In genomic region chr12:26833692-26834168, GRCh38 we compare ENCODE assay signal across 8 cellular contexts. TPM values are rescaled to one million over a fixed set of nuclear protein-coding genes. Genes with fewer than 3 reads are reported as not detected.
DNase-seq lines count a peak whose midpoint lies in the region; ATAC-seq and TF ChIP-seq lines count a peak whose summit lies in the region.

No MANE protein-coding gene starts in this region.

- H3K9me3 Mint-ChIP-seq in activated naive CD8-positive, alpha-beta T cell (ENCODE audit: low read depth), result no peaks in the 10 kb centered on the region

- peak; percentile 30 for ATAC-seq in GM19351 (IDR thresholded peaks at IDR 0.05; ENCODE audit: unreplicated experiment)
- no peak for ATAC-seq in right cardiac atrium
- no peak for ATAC-seq in GM21381 (IDR thresholded peaks at IDR 0.05; ENCODE audit: unreplicated experiment)

- H3K27ac Mint-ChIP-seq in activated naive CD8-positive, alpha-beta T cell, result peak overlapping the region; percentile 85

- no peaks in the 10 kb centered on the region for H3K36me3 ChIP-seq in BJ (ENCODE audit: control insufficient read depth, insufficient read depth, low read length)

- 6% methylated on average over 23 of the region's 23 CpGs for WGBS in right cardiac atrium

- no peaks in the 10 kb centered on the region for H3K36me3 Mint-ChIP-seq in activated naive CD8-positive, alpha-beta T cell

- H3K4me1 ChIP-seq in right cardiac atrium (ENCODE audit: control insufficient read depth, insufficient read depth, low read length), result peaks cover 2% of the 10 kb centered on the region

- no peaks in the 10 kb centered on the region for H3K9me3 ChIP-seq in right cardiac atrium (ENCODE audit: control insufficient read depth, low read length)

- peak overlapping the region; percentile 89 for H3K4me3 Mint-ChIP-seq in activated naive CD8-positive, alpha-beta T cell

- H3K27me3 ChIP-seq in BJ (ENCODE audit: control insufficient read depth, insufficient read depth, low read length) (no peaks in the 10 kb centered on the region), right cardiac atrium (ENCODE audit: control insufficient read depth, insufficient read depth) (no peaks in the 10 kb centered on the region)

- POLR2A ChIA-PET in BJ (lab: Charles Lee), result interaction anchor here (0.6 to 0.7 kb wide), 2 partner anchors 7 to 12 kb away, joined by 3 to 4 read pairs; no protein-coding TSS in a partner anchor

- H3K27me3 Mint-ChIP-seq in activated naive CD8-positive, alpha-beta T cell, result no peaks in the 10 kb centered on the region

- intact Hi-C loops in right cardiac atrium (cut with DNase I), result no loop called here

- H3K27ac ChIP-seq in right cardiac atrium (ENCODE audit: low read length), result peak overlapping the region; percentile 38

- peaks cover 34% of the 10 kb centered on the region for H3K4me1 Mint-ChIP-seq in activated naive CD8-positive, alpha-beta T cell (ENCODE audit: low read depth)

- H3K4me3 ChIP-seq in BJ (ENCODE audit: low read depth, low read length) (peak overlapping the region; percentile 71), right cardiac atrium (ENCODE audit: low read length) (peak overlapping the region; percentile 72)

- DNase-seq in BJ (ENCODE audit: low read depth) (no peak), NOMO-1 treated with dmso at 0.1 percent for 144 hours (lab: John Stamatoyannopoulos, UW; ENCODE audit: unreplicated experiment) (peak; percentile 8), right cardiac atrium (peak; percentile 33 to 75 (median 65)), retina (peak; percentile 72), inferior parietal cortex (ENCODE audit: extremely low spot score) (no peak)

- no peak for TF ChIP-seq CTCF in BJ (IDR thresholded peaks at IDR 0.05; ENCODE audit: insufficient read depth, low read depth, low read length)

- CTCF ChIA-PET in BJ (lab: Yijun Ruan, JAX), result interaction anchor here (0.6 to 3.6 kb wide), 11 partner anchors 9 to 182 kb away, joined by 3 to 40 read pairs (median 4); no protein-coding TSS in a partner anchor

RNA-seq across cellular contexts. Expression of gene ITPR2, which starts 0.7 kb away (rescaled TPM):
- polyA plus RNA-seq in BJ (2011; rRNA removed) (3.5 and 6.1 TPM in 2 replicates), right cardiac atrium (4.2 TPM)
- polyA minus RNA-seq in BJ (2011; rRNA and poly(A)+ RNA removed), result 10.9 and 13.6 TPM in 2 replicates
- 10 to 100 TPM; 19.5 to 32.1 (median 24.6) TPM for total RNA-seq in right cardiac atrium

Comparison
In these comparisons a context has a peak if more than half of its experiments do, and no peak if none do; other contexts are left out.
1. DNase-seq: peak in NOMO-1 treated with dmso at 0.1 percent for 144 hours (single experiment), right cardiac atrium (3 of 3) and retina (single experiment); none in BJ (single experiment) and inferior parietal cortex (single experiment).